13 cellular contexts compared by ENCODE assay signal in the genomic region with DNA sequence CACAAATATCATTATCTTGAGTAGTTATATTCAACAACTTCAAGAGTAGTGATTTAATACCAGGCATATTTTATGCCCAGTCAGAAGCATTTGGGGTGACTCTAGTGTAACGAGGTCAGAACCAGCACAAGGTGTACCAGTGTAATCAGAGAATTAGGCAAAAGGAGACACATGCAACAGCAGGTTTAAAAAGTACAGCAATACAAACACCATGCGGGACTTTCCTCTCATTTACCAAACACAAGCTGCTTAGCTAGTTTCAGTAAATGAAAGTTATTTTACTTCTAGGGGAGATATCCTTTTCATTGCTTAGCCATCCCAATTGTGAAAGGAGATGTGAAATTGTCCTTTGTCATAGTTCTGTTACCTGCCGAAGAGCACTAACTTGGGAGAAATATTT. TPM values are rescaled to one million over a fixed set of nuclear protein-coding genes. Genes with fewer than 3 reads are reported as not detected.
A peak's percentile ranks its signal among the peaks of the same experiment; 100 is the strongest.
DNase-seq lines count a peak whose midpoint lies in the region; ATAC-seq, FAIRE-seq and TF ChIP-seq lines count a peak whose summit lies in the region.
"Had no signal": no experiment of that assay in that cellular context is flagged by ENCODE, and none has a peak within 500 bp of the region (broad histone marks: within the 10 kb centered on the region; RNA-seq: fewer than 3 reads in every experiment).

No MANE protein-coding gene starts in this region.

- no peak overlapping the region for H3K4ac ChIP-seq in mesenchymal stem cell (ENCODE audit: low read depth in 1 of 2, low read length in 2 of 2)

- ATAC-seq in GM19395 (IDR thresholded peaks at IDR 0.05; ENCODE audit: unreplicated experiment) = peak; percentile 27
- ATAC-seq: activated T-cell treated with anti-CD3 and anti-CD28 coated beads, Interleukin-2, amount 50 U/mL, for 72 hours had no signal

- H3K4me2 ChIP-seq in mesenchymal stem cell (ENCODE audit: low read length, poor library complexity, severe bottlenecking) = peak overlapping the region; percentile 67

- no peak overlapping the region for H3K23ac ChIP-seq in mesenchymal stem cell (ENCODE audit: low read length in 2 of 2)

- H4K8ac ChIP-seq in mesenchymal stem cell (ENCODE audit: low read length) = no peak overlapping the region

- DNase-seq in ascending aorta (ENCODE audit: low spot score in 2 of 2) (no peak), mesenchymal stem cell (peak; percentile 12), uterus (no peak), T1000 (lab: John Stamatoyannopoulos, UW) (no peak), cerebellar cortex (ENCODE audit: low spot score) (no peak), small intestine (no peak)
- DNase-seq: activated T-cell treated with anti-CD3 and anti-CD28 coated beads, Interleukin-2, amount 50 U/mL, for 72 hours; COR-L47; H9; NCI-H774 had no signal

- peak overlapping the region in 1 of 2 experiments; percentile 40 for H3K18ac ChIP-seq in mesenchymal stem cell (ENCODE audit: low read depth in 1 of 2, low read length in 2 of 2)

- H3K4me1 ChIP-seq in ascending aorta (peaks cover 0 to 12% of the 10 kb centered on the region in 2 donors), mesenchymal stem cell (ENCODE audit: control insufficient read depth, insufficient read depth, low read depth, low read length) (peaks cover 2% of the 10 kb centered on the region), uterus (peaks cover 0 to 9% of the 10 kb centered on the region in 2 donors), small intestine (ENCODE audit: control insufficient read depth in 2 of 2, insufficient read depth in 1 of 2, low read depth in 1 of 2, low read length in 1 of 2) (no peaks in the 10 kb centered on the region)

- H3K79me1 ChIP-seq in mesenchymal stem cell (replicated peaks; ENCODE audit: low read length, poor library complexity, severe bottlenecking) = no peaks in the 10 kb centered on the region

- H3K9ac ChIP-seq in mesenchymal stem cell (ENCODE audit: low read length) = peak overlapping the region; percentile 83

- H3K27ac ChIP-seq in ascending aorta = peak overlapping the region; percentile 78 to 86
- H3K27ac ChIP-seq in mesenchymal stem cell (ENCODE audit: low read length, poor library complexity, severe bottlenecking) = no peak overlapping the region
- peak overlapping the region; percentile 91 to 97 for H3K27ac ChIP-seq in uterus
- H3K27ac ChIP-seq in small intestine (ENCODE audit: low read depth in 1 of 2, low read length in 1 of 2) = no peak overlapping the region
- H3K27ac ChIP-seq: HL-60 had no signal

- H2BK120ac ChIP-seq in mesenchymal stem cell (ENCODE audit: low read depth, low read length) = no peak overlapping the region

- H3K27me3 ChIP-seq in ascending aorta (no peaks in the 10 kb centered on the region), mesenchymal stem cell (ENCODE audit: control insufficient read depth in 1 of 2, insufficient read depth in 1 of 2, low read length in 2 of 2) (no peaks in the 10 kb centered on the region), uterus (no peaks in the 10 kb centered on the region), small intestine (ENCODE audit: control insufficient read depth in 2 of 2, insufficient read depth in 2 of 2, low read length in 2 of 2) (peaks cover 0 to 2% of the 10 kb centered on the region in 2 donors)

- H2BK5ac ChIP-seq in mesenchymal stem cell (ENCODE audit: low read depth, low read length, poor library complexity, severe bottlenecking) = no peak overlapping the region

- no peak overlapping the region for H3K14ac ChIP-seq in mesenchymal stem cell (ENCODE audit: low read length in 2 of 2)

- 67% methylated on average over 1 of the region's 3 CpGs for WGBS in mesenchymal stem cell
- WGBS in small intestine, 3 donors = 56 to 73% (median 59%) methylated on average over 3 of the region's 3 CpGs

- FAIRE-seq in small intestine (lab: Jason Lieb, UNC) = no peak

- no peak for TF ChIP-seq POLR2A in uterus (IDR thresholded peaks at IDR 0.05)

- no peak overlapping the region for H2BK15ac ChIP-seq in mesenchymal stem cell (ENCODE audit: low read depth, poor library complexity, severe bottlenecking)

- H2BK12ac ChIP-seq in mesenchymal stem cell (ENCODE audit: low read length in 2 of 2) = no peak overlapping the region

- H2AFZ ChIP-seq in mesenchymal stem cell (ENCODE audit: low read depth, low read length) = no peak overlapping the region

- H4K91ac ChIP-seq in mesenchymal stem cell (ENCODE audit: low read length) = no peak overlapping the region

- no peak overlapping the region for H2AK5ac ChIP-seq in mesenchymal stem cell (ENCODE audit: low read length, severe bottlenecking)

- intact Hi-C loops in ascending aorta (cut with DNase I) (no loop called here), uterus (cut with DNase I; ENCODE audit: low total_unique reads) (no loop called here)

- H3K4me3 ChIP-seq in ascending aorta (peak overlapping the region; percentile 49 to 62), mesenchymal stem cell (ENCODE audit: insufficient read depth in 1 of 2, low read depth in 1 of 2, low read length in 2 of 2) (peak overlapping the region in 1 of 2 experiments; percentile 77), uterus (peak overlapping the region; percentile 43 to 47), small intestine (ENCODE audit: low read depth in 1 of 2, low read length in 2 of 2) (no peak overlapping the region)

- TF ChIP-seq CTCF in ascending aorta (IDR thresholded peaks at IDR 0.05) = no peak
- TF ChIP-seq CTCF in uterus (IDR thresholded peaks at IDR 0.05) = no peak

- no peaks in the 10 kb centered on the region for H3K9me3 ChIP-seq in ascending aorta
- no peaks in the 10 kb centered on the region for H3K9me3 ChIP-seq in mesenchymal stem cell (ENCODE audit: control insufficient read depth, low read length)
- no peaks in the 10 kb centered on the region for H3K9me3 ChIP-seq in uterus
- H3K9me3 ChIP-seq in small intestine (ENCODE audit: control insufficient read depth, low read depth) = no peaks in the 10 kb centered on the region

- H3K36me3 ChIP-seq in ascending aorta (no peaks in the 10 kb centered on the region), mesenchymal stem cell (ENCODE audit: control insufficient read depth in 1 of 2, insufficient read depth in 2 of 2, low read depth in 1 of 2, low read length in 2 of 2) (no peaks in the 10 kb centered on the region), uterus (no peaks in the 10 kb centered on the region), small intestine (ENCODE audit: control insufficient read depth in 2 of 2, insufficient read depth in 2 of 2, low read length in 2 of 2) (no peaks in the 10 kb centered on the region)

RNA-seq across cellular contexts. Expression of a gene that starts 0.8 kb away (rescaled TPM):
- 13.6 TPM for total RNA-seq in ascending aorta
- 5.4 TPM for polyA plus RNA-seq in mesenchymal stem cell (2013, experiment 1 of 2)
- 5.3 TPM for polyA plus RNA-seq in mesenchymal stem cell (2013, experiment 2 of 2)
- 10 to 100 TPM in 2 of 4 donors, 1 to 10 TPM in 2; 4.7 to 23.1 (median 12.5) TPM for total RNA-seq in uterus
- 1 to 10 TPM in 1 of 3 donors, under 1 TPM in 1, not detected in 1; 0.54 to 1.8 TPM for polyA plus RNA-seq in small intestine
- total RNA-seq: SK-MEL-5 had no signal

Comparison
In these comparisons a context has a peak if more than half of its experiments do, and no peak if none do; other contexts are left out.
1. H3K27ac ChIP-seq: peak in ascending aorta (2 of 2) and uterus (2 of 2); none in mesenchymal stem cell (single experiment) and small intestine (0 of 2).
2. H3K4me3 ChIP-seq: peak in ascending aorta (2 of 2) and uterus (2 of 2); none in small intestine (0 of 2).